ENCODE assay signal across 2 cellular contexts in genomic region chr4:123737156-123737555, GRCh38.
TF ChIP-seq lines count a peak whose summit lies in the region.

No MANE protein-coding gene starts in this region.

TF ChIP-seq in HepG2, 621 proteins besides CTCF, POLR2A, EP300 and RAD21:
- TF ChIP-seq HMGXB4 (CRISPR knock-in tag; IDR thresholded peaks at IDR 0.05; ENCODE audit: borderline replicate concordance in 1 of 2, low read depth in 1 of 2), result no peak
- no peak for TF ChIP-seq KLF15 (CRISPR knock-in tag; IDR thresholded peaks at IDR 0.05; ENCODE audit: borderline replicate concordance)
- no peak for TF ChIP-seq SETDB1 (CRISPR knock-in tag; IDR thresholded peaks at IDR 0.05; ENCODE audit: borderline replicate concordance)
- TF ChIP-seq MAFF (IDR thresholded peaks at IDR 0.05; ENCODE audit: low read depth, low read length), result peak; percentile 57; the same call in 1 of the 2 replicates
- TF ChIP-seq MAFK (conservative IDR thresholded peaks at IDR 0.05 in 1 of 2, IDR thresholded peaks at IDR 0.05 in 1 of 2; ENCODE audit: low read length in 2 of 2), result peak; percentile 53 to 70
- TF ChIP-seq DBP (CRISPR knock-in tag; IDR thresholded peaks at IDR 0.05; ENCODE audit: not compliant biosample characterization), result no peak
- TF ChIP-seq ZNF770 (CRISPR knock-in tag; IDR thresholded peaks at IDR 0.05), result no peak
- TF ChIP-seq YY1 (IDR thresholded peaks at IDR 0.05; ENCODE audit: insufficient read depth, insufficient replicate concordance, low read depth, low read length), result no peak

TF ChIP-seq in IMR-90, 13 proteins besides CTCF, POLR2A, EP300 and RAD21:
- peak; percentile 48 for TF ChIP-seq MAFK (IDR thresholded peaks at IDR 0.05; ENCODE audit: low read depth, low read length)
- TF ChIP-seq MAZ (IDR thresholded peaks at IDR 0.05; ENCODE audit: borderline replicate concordance, low read depth, low read length), result no peak
- TF ChIP-seq SMC3 (IDR thresholded peaks at IDR 0.05; ENCODE audit: low read depth, low read length), result no peak
- no peak for TF ChIP-seq ELK1 (IDR thresholded peaks at IDR 0.05; ENCODE audit: borderline replicate concordance, low read depth, low read length)
